ENCODE assay signal across 8 cellular contexts in the genomic region with DNA sequence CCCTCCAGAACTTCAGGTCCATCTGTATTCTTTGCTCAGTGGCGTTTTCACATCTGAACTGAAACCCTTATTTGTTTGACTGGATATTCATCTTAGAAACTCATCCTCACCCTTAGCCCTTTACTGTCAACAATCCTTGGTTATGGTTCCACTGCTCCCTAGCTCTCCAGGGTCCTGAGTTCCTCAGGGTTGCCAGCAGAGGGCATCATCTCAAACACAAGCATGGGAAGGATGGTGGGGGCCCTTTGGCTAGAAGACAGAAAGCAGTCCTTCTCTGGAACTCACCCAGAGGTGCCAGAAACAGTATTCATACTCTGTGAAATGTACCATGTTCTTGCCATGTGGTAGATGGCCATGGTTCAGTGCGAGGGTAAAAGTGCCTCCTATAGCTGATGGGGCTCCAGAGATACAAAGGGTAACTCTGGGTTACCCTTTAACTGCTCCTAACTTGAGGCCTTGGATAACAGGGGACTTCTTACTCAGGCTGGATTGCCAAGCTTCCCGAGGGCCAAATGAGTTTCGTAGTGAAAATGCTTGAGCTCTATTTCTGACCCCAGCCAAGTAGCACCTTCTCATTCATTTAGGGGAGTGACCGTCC. TPM values are rescaled to one million over a fixed set of nuclear protein-coding genes. Genes with fewer than 3 reads are reported as not detected.
DNase-seq lines count a peak whose midpoint lies in the region; ATAC-seq and TF ChIP-seq lines count a peak whose summit lies in the region.

No MANE protein-coding gene starts in this region.

- H3K9me3 Mint-ChIP-seq in HFFc6 = no peaks in the 10 kb centered on the region

- no peak overlapping the region for H3K4me3 ChIP-seq in WERI-Rb-1 (ENCODE audit: low read depth, low read length)

- H3K27ac Mint-ChIP-seq in HFFc6 = no peak overlapping the region

- peaks cover 42% of the 10 kb centered on the region for H3K36me3 Mint-ChIP-seq in HFFc6 (ENCODE audit: low read depth)

- peak; percentile 74 for TF ChIP-seq CTCF in HFFc6 (IDR thresholded peaks at IDR 0.05)
- peak; percentile 89 for TF ChIP-seq CTCF in WERI-Rb-1 (IDR thresholded peaks at IDR 0.05; ENCODE audit: low read depth, low read length)

- H3K4me1 Mint-ChIP-seq in HFFc6 (ENCODE audit: low read depth) = peaks cover 7% of the 10 kb centered on the region; the same call in 1 of the 2 replicates

- H3K36me3 ChIP-seq in WERI-Rb-1 = peaks cover 98% of the 10 kb centered on the region

- H3K27me3 ChIP-seq in WERI-Rb-1 (ENCODE audit: insufficient read depth, low read depth, severe bottlenecking) = no peaks in the 10 kb centered on the region

- H3K9me3 ChIP-seq in WERI-Rb-1 (ENCODE audit: severe bottlenecking) = no peaks in the 10 kb centered on the region

- DNase-seq in D341Med (ENCODE audit: low spot score) (peak; percentile 81), HFFc6 (no peak), WERI-Rb-1 (peak; percentile 85), left kidney (ENCODE audit: low read depth, low spot score) (peak; percentile 32), foreskin melanocyte (no peak), T-helper 9 cell (no peak)

- H3K27me3 Mint-ChIP-seq in HFFc6 (ENCODE audit: insufficient read depth) = no peaks in the 10 kb centered on the region

- ATAC-seq in HG02885 (IDR thresholded peaks at IDR 0.05; ENCODE audit: poor library complexity, unreplicated experiment) = no peak
- ATAC-seq in HG03196 (IDR thresholded peaks at IDR 0.05; ENCODE audit: unreplicated experiment) = no peak

- no peak overlapping the region for H3K4me3 Mint-ChIP-seq in HFFc6

- peak overlapping the region; percentile 37 for H3K27ac ChIP-seq in WERI-Rb-1

RNA-seq across cellular contexts. Expression of a gene that starts 11.3 kb away (rescaled TPM):
- 100 to 1,000 TPM; 133 to 154 (median 145) TPM for total RNA-seq in HFFc6 (2021; fragmentation: NEBNext Ultra II Directional; extraction: Animal tissue kit (Norgen Biotek cat#: 25700))

RNA-seq across cellular contexts. Expression of a gene that starts 11.4 kb away (rescaled TPM):
- total RNA-seq in HFFc6 (2021; fragmentation: NEBNext Ultra II Directional; extraction: Animal tissue kit (Norgen Biotek cat#: 25700)) = 100 to 1,000 TPM; 218 to 257 (median 249) TPM

RNA-seq across cellular contexts. Expression of a gene that starts 12.4 kb away (rescaled TPM):
- total RNA-seq in HFFc6 (2021; fragmentation: NEBNext Ultra II Directional; extraction: Animal tissue kit (Norgen Biotek cat#: 25700)) = under 1 TPM in 3 of 6 experiments, not detected in 3; 0.11 to 0.17 (median 0.11) TPM

RNA-seq across cellular contexts. Expression of a gene that starts 45.9 kb away (rescaled TPM):
- total RNA-seq in HFFc6 (2021; fragmentation: NEBNext Ultra II Directional; extraction: Animal tissue kit (Norgen Biotek cat#: 25700)) = not detected

Comparison
In these comparisons a context has a peak if more than half of its experiments do, and no peak if none do; other contexts are left out.
1. DNase-seq: peak in D341Med (single experiment), WERI-Rb-1 (single experiment) and left kidney (single experiment); none in HFFc6 (single experiment), foreskin melanocyte (single experiment) and T-helper 9 cell (single experiment).